Comparison of ENCODE assay signal across 8 cellular contexts in genomic region chr17:39636927-39637736, GRCh38. TPM values are rescaled to one million over a fixed set of nuclear protein-coding genes. Genes with fewer than 3 reads are reported as not detected.
DNase-seq lines count a peak whose midpoint lies in the region; ATAC-seq and TF ChIP-seq lines count a peak whose summit lies in the region.

STARD3 (plus strand) TSS chr17:39637144; CDS start chr17:39653532, 16,388 bp downstream.

- no peak for TF ChIP-seq CTCF in C4-2B (conservative IDR thresholded peaks at IDR 0.05)

- H3K27me3 ChIP-seq in effector memory CD4-positive, alpha-beta T cell (replicated peaks; ENCODE audit: control insufficient read depth, insufficient read depth, low read length, poor library complexity, severe bottlenecking): no peaks in the 10 kb centered on the region

- H3K27ac Mint-ChIP-seq in memory B cell: peak within 1 kb of the TSS; percentile 53

- H3K4me3 Mint-ChIP-seq in memory B cell: peak within 1 kb of the TSS; percentile 86

- H3K9me3 ChIP-seq in effector memory CD4-positive, alpha-beta T cell (ENCODE audit: control insufficient read depth, low read length): no peaks in the 10 kb centered on the region

- CTCF ChIA-PET in activated CD8-positive, alpha-beta memory T cell treated with anti-CD3 and anti-CD28 coated beads for 36 hours (lab: Charles Lee): interaction anchor here (0.9 to 3.7 kb wide), 6 partner anchors 13 to 20 kb away, joined by 3 to 16 read pairs (median 8); no protein-coding TSS in a partner anchor

- H3K27ac ChIP-seq in C4-2B: peak within 1 kb of the TSS; percentile 90
- H3K27ac ChIP-seq in effector memory CD4-positive, alpha-beta T cell (ENCODE audit: insufficient read depth, low read length, poor library complexity, severe bottlenecking): peak within 1 kb of the TSS; percentile 87

- no peaks in the 10 kb centered on the region for H3K27me3 Mint-ChIP-seq in memory B cell

- H3K4me3 ChIP-seq in effector memory CD4-positive, alpha-beta T cell (ENCODE audit: insufficient read depth, low read depth, low read length, poor library complexity, severe bottlenecking): peak within 1 kb of the TSS; percentile 84

- peak; percentile 73 for ATAC-seq in GM19351 (IDR thresholded peaks at IDR 0.05; ENCODE audit: unreplicated experiment)
- peak; percentile 94 for ATAC-seq in memory B cell (ENCODE audit: low read depth)

- peaks cover 37% of the 10 kb centered on the region for H3K4me1 Mint-ChIP-seq in memory B cell

- POLR2A ChIA-PET in activated CD8-positive, alpha-beta memory T cell treated with anti-CD3 and anti-CD28 coated beads for 36 hours (lab: Charles Lee): interaction anchor here (0.9 kb wide), 1 partner anchor 51 kb away, joined by 5 read pairs; the partner anchor contains the start of gene PGAP3

- no peaks in the 10 kb centered on the region for H3K9me3 Mint-ChIP-seq in memory B cell

- no peaks in the 10 kb centered on the region for H3K36me3 Mint-ChIP-seq in memory B cell

- no peaks in the 10 kb centered on the region for H3K36me3 ChIP-seq in effector memory CD4-positive, alpha-beta T cell (ENCODE audit: control insufficient read depth, insufficient read depth, low read length)

- DNase-seq in HK-2 (ENCODE audit: unreplicated experiment) (peak; percentile 87), NK-92 (lab: John Stamatoyannopoulos, UW; ENCODE audit: unreplicated experiment) (peak; percentile 39), memory B cell (ENCODE audit: low spot score in 2 of 2) (peak; percentile 85 to 87)
- DNase-seq in effector memory CD4-positive, alpha-beta T cell: peak; percentile 79 to 86 (median 80)
- DNase-seq in stimulated activated CD4-positive, alpha-beta T cell treated with anti-CD3 and anti-CD28 coated beads, TNF-alpha, amount 100 ng/mL, for 48 hours (ENCODE audit: low read depth in 3 of 3): peak; percentile 80 to 95 (median 80)

- H3K4me1 ChIP-seq in effector memory CD4-positive, alpha-beta T cell (ENCODE audit: control insufficient read depth, insufficient read depth, low read length, poor library complexity, severe bottlenecking): peaks cover 23% of the 10 kb centered on the region

RNA-seq across cellular contexts. Expression of gene STARD3, which starts in this region (rescaled TPM):
- total RNA-seq in activated CD8-positive, alpha-beta memory T cell treated with anti-CD3 and anti-CD28 coated beads for 36 hours: 10 to 100 TPM; 59.1 to 62.4 TPM

Comparison
In these comparisons a context has a peak if more than half of its experiments do, and no peak if none do; other contexts are left out.
1. Peak in every context shown above with its lines: DNase-seq, ATAC-seq, H3K4me3 ChIP-seq and H3K27ac ChIP-seq.